Comparison of ENCODE assay signal across 8 cellular contexts in genomic region chr19:49640113-49640898, GRCh38. TPM values are rescaled to one million over a fixed set of nuclear protein-coding genes. Genes with fewer than 3 reads are reported as not detected.
DNase-seq lines count a peak whose midpoint lies in the region; ATAC-seq and TF ChIP-seq lines count a peak whose summit lies in the region.

Gene RRAS, minus strand, starts transcription at chr19:49640143. Its CDS starts 45 bp downstream, at chr19:49640098.

- peak; percentile 100 for DNase-seq in CD1c-positive myeloid dendritic cell (ENCODE audit: extremely low spot score)
- peak; percentile 100 for DNase-seq in NCI-H82 treated with DMSO at 0.1 percent for 48 hours (lab: John Stamatoyannopoulos, UW; ENCODE audit: unreplicated experiment)
- peak; percentile 100 for DNase-seq in activated CD4-positive, alpha-beta memory T cell treated with anti-CD3 and anti-CD28 coated beads, Interleukin-2, amount 10 ng/mL, durations not matched to agents 7 days and 5 days
- peak; percentile 100 for DNase-seq in right lobe of liver
- DNase-seq in stimulated activated CD4-positive, alpha-beta T cell treated with anti-CD3 and anti-CD28 coated beads, Interleukin-4, amount 100 ng/mL, for 4 hours, result peak; percentile 99 to 100

- H3K27me3 ChIP-seq in duodenal mucosa (ENCODE audit: control insufficient read depth in 1 of 2, insufficient read depth in 2 of 2, low read length in 2 of 2), result no peaks in the 10 kb centered on the region
- H3K27me3 ChIP-seq in right lobe of liver, result no peaks in the 10 kb centered on the region

- H3K9ac ChIP-seq in duodenal mucosa (ENCODE audit: low read depth in 1 of 2, low read length in 2 of 2), result peak within 1 kb of the TSS; percentile 92 to 99

- POLR2A ChIA-PET in activated CD4-positive, alpha-beta memory T cell treated with anti-CD3 and anti-CD28 coated beads, Interleukin-2, amount 10 ng/mL, durations not matched to agents 7 days and 5 days (lab: Charles Lee), result interaction anchor here (0.7 to 6.1 kb wide), 16 partner anchors 9 to 305 kb away, joined by 3 to 91 read pairs (median 3); partner anchors contain the start of genes ALDH16A1, BCL2L12, CD37 and IRF3

- no peak for TF ChIP-seq CTCF in right lobe of liver (IDR thresholded peaks at IDR 0.05)

- WGBS in right lobe of liver (ENCODE audit: insufficient coverage, low coverage, low lambda C conversion rate, missing lambda C conversion rate), result under 1% methylated on average over 29 of the region's 51 CpGs

- peak within 1 kb of the TSS; percentile 99 for H3K27ac ChIP-seq in duodenal mucosa (ENCODE audit: low read depth, low read length)
- peak within 1 kb of the TSS; percentile 86 to 98 (median 93) for H3K27ac ChIP-seq in right lobe of liver

- peaks cover 14% of the 10 kb centered on the region for H3K36me3 Mint-ChIP-seq in activated CD4-positive, alpha-beta memory T cell treated with anti-CD3 and anti-CD28 coated beads, Interleukin-2, amount 10 ng/mL, durations not matched to agents 7 days and 5 days (ENCODE audit: low read depth)

- H3K4me3 Mint-ChIP-seq in activated CD4-positive, alpha-beta memory T cell treated with anti-CD3 and anti-CD28 coated beads, Interleukin-2, amount 10 ng/mL, durations not matched to agents 7 days and 5 days, result peak within 1 kb of the TSS; percentile 98

- peaks cover 59% of the 10 kb centered on the region for H3K4me1 Mint-ChIP-seq in activated CD4-positive, alpha-beta memory T cell treated with anti-CD3 and anti-CD28 coated beads, Interleukin-2, amount 10 ng/mL, durations not matched to agents 7 days and 5 days

- intact Hi-C loops in right lobe of liver (cut with DNase I), result no loop called here

- H3K36me3 ChIP-seq in duodenal mucosa (ENCODE audit: control insufficient read depth in 1 of 2, insufficient read depth in 2 of 2, low read length in 2 of 2) (peaks cover 4 to 6% of the 10 kb centered on the region in 2 donors), right lobe of liver (peaks cover 0 to 4% (median 0%) of the 10 kb centered on the region in 4 donors)

- H3K9me3 ChIP-seq in duodenal mucosa (ENCODE audit: control insufficient read depth in 1 of 2, low read length in 2 of 2) (peaks cover 0 to 2% of the 10 kb centered on the region in 2 donors), right lobe of liver (no peaks in the 10 kb centered on the region)

- H3K4me1 ChIP-seq in duodenal mucosa (ENCODE audit: control insufficient read depth in 1 of 2, insufficient read depth in 2 of 2, low read length in 2 of 2) (peaks cover 34 to 38% of the 10 kb centered on the region in 2 donors), right lobe of liver (peaks cover 0 to 15% (median 8%) of the 10 kb centered on the region in 4 donors)

- CTCF ChIA-PET in activated CD4-positive, alpha-beta memory T cell treated with anti-CD3 and anti-CD28 coated beads, Interleukin-2, amount 10 ng/mL, durations not matched to agents 7 days and 5 days (lab: Charles Lee), result interaction anchor here (0.7 to 5.2 kb wide), 15 partner anchors 24 to 647 kb away, joined by 3 to 90 read pairs (median 4); partner anchors contain the start of genes LIN7B, PRMT1 and RUVBL2

- peak within 1 kb of the TSS; percentile 94 for H3K27ac Mint-ChIP-seq in activated CD4-positive, alpha-beta memory T cell treated with anti-CD3 and anti-CD28 coated beads, Interleukin-2, amount 10 ng/mL, durations not matched to agents 7 days and 5 days

- H3K27me3 Mint-ChIP-seq in activated CD4-positive, alpha-beta memory T cell treated with anti-CD3 and anti-CD28 coated beads, Interleukin-2, amount 10 ng/mL, durations not matched to agents 7 days and 5 days, result peaks cover 6% of the 10 kb centered on the region

- no peaks in the 10 kb centered on the region for H3K9me3 Mint-ChIP-seq in activated CD4-positive, alpha-beta memory T cell treated with anti-CD3 and anti-CD28 coated beads, Interleukin-2, amount 10 ng/mL, durations not matched to agents 7 days and 5 days

- TF ChIP-seq POLR2A in right lobe of liver (IDR thresholded peaks at IDR 0.05), result peak; percentile 92

- ATAC-seq in GM19438 (IDR thresholded peaks at IDR 0.05; ENCODE audit: low read depth, unreplicated experiment), result peak; percentile 61
- peak; percentile 41 for ATAC-seq in HG03575 (IDR thresholded peaks at IDR 0.05; ENCODE audit: extremely low read depth, insufficient number of reproducible peaks, low FRiP score, unreplicated experiment)
- ATAC-seq in right lobe of liver, result peak; percentile 67 to 82 (median 78)

- H3K4me3 ChIP-seq in duodenal mucosa (ENCODE audit: low read depth in 1 of 2, low read length in 2 of 2) (peak within 1 kb of the TSS; percentile 72 to 81), right lobe of liver (peak within 1 kb of the TSS; percentile 40 to 93 (median 58))

RNA-seq across cellular contexts. Expression of gene RRAS, which starts in this region (rescaled TPM):
- total RNA-seq in activated CD4-positive, alpha-beta memory T cell treated with anti-CD3 and anti-CD28 coated beads, Interleukin-2, amount 10 ng/mL, durations not matched to agents 7 days and 5 days, result 10 to 100 TPM; 17.8 to 18.1 TPM
- total RNA-seq in right lobe of liver, result 10 to 100 TPM in 5 of 6 experiments, 1 to 10 TPM in 1; 8.5 to 16.4 (median 11.5) TPM

Comparison
In these comparisons a context has a peak if more than half of its experiments do, and no peak if none do; other contexts are left out.
1. Peak in every context shown above with its lines: DNase-seq, ATAC-seq, H3K4me3 ChIP-seq and H3K27ac ChIP-seq.